18 cellular contexts compared by ENCODE assay signal in the genomic region with DNA sequence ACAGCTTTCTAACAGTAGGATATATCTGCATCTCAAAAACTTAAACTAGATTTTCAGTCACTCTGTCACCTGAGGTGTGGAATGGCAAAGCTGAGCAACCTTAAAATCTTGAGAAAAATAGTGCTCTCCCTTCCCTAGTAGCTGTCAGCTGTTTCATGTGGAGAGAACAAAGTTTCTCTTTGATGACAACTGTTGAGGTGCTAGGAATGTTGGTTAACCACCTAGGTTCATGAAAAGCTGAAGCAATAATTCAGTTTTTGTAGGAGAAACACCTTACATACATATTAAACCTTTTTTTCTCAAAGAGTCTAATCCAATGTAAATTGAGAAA.
"Had no signal": no experiment of that assay in that cellular context is flagged by ENCODE, and none has a peak within 500 bp of the region (broad histone marks: within the 10 kb centered on the region; RNA-seq: fewer than 3 reads in every experiment).

No MANE protein-coding gene starts in this region.

- H3K36me3 ChIP-seq: adrenal gland, lower lobe of right lung, thyroid gland, uterus had no signal

- H2AFZ ChIP-seq: hepatocyte, parathyroid adenoma had no signal

- ATAC-seq: activated CD8-positive, alpha-beta memory T cell treated with anti-CD3 and anti-CD28 coated beads, Interleukin-2, amount 10 ng/mL, durations not matched to agents 7 days and 5 days; activated T-cell treated with anti-CD3 and anti-CD28 coated beads, Interleukin-2, amount 50 U/mL, for 4 hours; lower lobe of right lung; naive thymus-derived CD4-positive, alpha-beta T cell had no signal

- H3K27me3 ChIP-seq: adrenal gland, hepatocyte, thyroid gland, uterus had no signal

- H3K4me1 ChIP-seq: uterus had no signal

- DNase-seq: activated CD4-positive, alpha-beta T cell treated with anti-CD3 and anti-CD28 coated beads, Interleukin-2, amount 50 U/mL, for 48 hours; activated CD4-positive, CD25-positive, alpha-beta regulatory T cell; activated CD8-positive, alpha-beta memory T cell treated with anti-CD3 and anti-CD28 coated beads, Interleukin-2, amount 10 ng/mL, durations not matched to agents 7 days and 5 days; activated T-cell treated with anti-CD3 and anti-CD28 coated beads, Interleukin-2, amount 50 U/mL, for 4 hours; adrenal gland; kidney glomerular epithelial cell; lower lobe of right lung; midbrain; retina; T-helper 2 cell; thyroid gland; uterus had no signal

- H3K9me3 Mint-ChIP-seq: central memory CD8-positive, alpha-beta T cell had no signal

- H3K27me3 Mint-ChIP-seq: activated CD8-positive, alpha-beta memory T cell treated with anti-CD3 and anti-CD28 coated beads, Interleukin-2, amount 10 ng/mL, durations not matched to agents 7 days and 5 days; central memory CD8-positive, alpha-beta T cell; dendritic cell treated with granulocyte-macrophage colony-stimulating factor and Interleukin-4, amounts not matched to agents 40 ng/mL and 50 ng/mL, for 4 days; naive thymus-derived CD4-positive, alpha-beta T cell had no signal

- H3K4me3 Mint-ChIP-seq: activated CD8-positive, alpha-beta memory T cell treated with anti-CD3 and anti-CD28 coated beads, Interleukin-2, amount 10 ng/mL, durations not matched to agents 7 days and 5 days; activated T-cell treated with anti-CD3 and anti-CD28 coated beads, Interleukin-2, amount 50 U/mL, for 4 hours; central memory CD8-positive, alpha-beta T cell; dendritic cell treated with granulocyte-macrophage colony-stimulating factor and Interleukin-4, amounts not matched to agents 40 ng/mL and 50 ng/mL, for 4 days had no signal

- H3K27ac Mint-ChIP-seq: activated CD8-positive, alpha-beta memory T cell treated with anti-CD3 and anti-CD28 coated beads, Interleukin-2, amount 10 ng/mL, durations not matched to agents 7 days and 5 days; dendritic cell treated with granulocyte-macrophage colony-stimulating factor and Interleukin-4, amounts not matched to agents 40 ng/mL and 50 ng/mL, for 4 days had no signal

- H3K27ac ChIP-seq: adrenal gland, hepatocyte, lower lobe of right lung, parathyroid adenoma, skin epidermis, thyroid gland, uterus had no signal

- H3K4me3 ChIP-seq: adrenal gland, hepatocyte, lower lobe of right lung, skin epidermis, thyroid gland, uterus had no signal

- H3K9ac ChIP-seq: parathyroid adenoma had no signal
